Comparison of ENCODE assay signal across 8 cellular contexts in the genomic region with DNA sequence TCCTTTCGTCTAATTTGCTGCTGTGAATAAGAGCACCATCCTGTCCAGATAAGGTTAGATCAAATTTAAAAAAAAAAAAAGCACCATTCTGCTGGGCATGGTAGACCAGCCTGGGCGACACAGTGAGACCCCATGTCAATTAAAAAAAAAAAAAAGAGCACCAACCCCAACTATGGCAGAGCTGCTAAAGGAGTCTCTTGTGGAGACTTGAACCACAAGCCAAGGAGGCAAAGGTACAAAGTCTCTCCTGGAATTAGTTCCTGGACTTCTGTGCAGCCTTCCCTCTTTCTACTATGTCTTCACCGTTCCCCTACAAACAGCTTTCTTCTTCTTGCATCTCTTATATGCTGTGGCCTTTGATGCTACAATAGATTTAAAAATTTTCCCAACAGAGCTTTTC. TPM values are rescaled to one million over a fixed set of nuclear protein-coding genes. Genes with fewer than 3 reads are reported as not detected.
DNase-seq lines count a peak whose midpoint lies in the region; TF ChIP-seq lines count a peak whose summit lies in the region.

No MANE protein-coding gene starts in this region.

- H3K27ac ChIP-seq in ACC112 (ENCODE audit: low read depth, low read length) = no peak overlapping the region
- H3K27ac ChIP-seq in HUES64 (ENCODE audit: low read depth, low read length) = no peak overlapping the region
- peak overlapping the region; percentile 94 for H3K27ac ChIP-seq in muscle layer of duodenum (ENCODE audit: low read length)

- DNase-seq in cardiac fibroblast (ENCODE audit: low read depth in 2 of 2) = no peak
- no peak for DNase-seq in COLO829 (ENCODE audit: low spot score)
- no peak for DNase-seq in SIG-M5 treated with dmso at 0.1 percent for 504 hours (lab: John Stamatoyannopoulos, UW; ENCODE audit: unreplicated experiment)
- DNase-seq in medulla oblongata (ENCODE audit: extremely low spot score) = no peak
- no peak for DNase-seq in stimulated activated CD4-positive, alpha-beta T cell treated with anti-CD3 and anti-CD28 coated beads, Interleukin-4, amount 100 ng/mL, for 4 hours

- H3K9me3 ChIP-seq in HUES64 (ENCODE audit: insufficient read depth, low read depth, low read length) = no peaks in the 10 kb centered on the region
- no peaks in the 10 kb centered on the region for H3K9me3 ChIP-seq in muscle layer of duodenum (ENCODE audit: control insufficient read depth in 1 of 2, low read length in 2 of 2)

- peaks cover 50% of the 10 kb centered on the region for H3K79me2 ChIP-seq in ACC112 (ENCODE audit: control insufficient read depth, insufficient read depth, low read length, unreplicated experiment)

- H3K4me3 ChIP-seq in ACC112 (ENCODE audit: low read depth, low read length) (peak overlapping the region; percentile 81), HUES64 (ENCODE audit: low read length) (peak overlapping the region; percentile 95), cardiac fibroblast (replicated peaks in 1 of 2; ENCODE audit: low read depth in 2 of 2, low read length in 2 of 2) (peak overlapping the region; percentile 90 to 95), muscle layer of duodenum (ENCODE audit: low read depth in 1 of 2, low read length in 2 of 2) (peak overlapping the region; percentile 83 to 91)

- WGBS in HUES64 = 85% methylated on average over 3 of the region's 3 CpGs

- no peak for TF ChIP-seq CTCF in cardiac fibroblast (IDR thresholded peaks at IDR 0.05; ENCODE audit: low read depth, low read length)

- H2AFZ ChIP-seq in ACC112 (ENCODE audit: low read length, unreplicated experiment) = no peak overlapping the region

- H3K27me3 ChIP-seq in ACC112 (ENCODE audit: insufficient read depth, low read length) (no peaks in the 10 kb centered on the region), HUES64 (ENCODE audit: insufficient read depth, low read length) (no peaks in the 10 kb centered on the region), muscle layer of duodenum (ENCODE audit: low read depth, low read length) (no peaks in the 10 kb centered on the region)

- peak overlapping the region; percentile 91; the same call in 1 of the 2 replicates for H3K9ac ChIP-seq in HUES64 (ENCODE audit: low read depth, low read length)

- H3K4me1 ChIP-seq in ACC112 (ENCODE audit: control insufficient read depth, insufficient read depth, low read length, unreplicated experiment) (peaks cover 13% of the 10 kb centered on the region), HUES64 (ENCODE audit: insufficient read depth, low read length) (peaks cover 13% of the 10 kb centered on the region; the same call in 1 of the 2 replicates), muscle layer of duodenum (ENCODE audit: control insufficient read depth in 1 of 2, insufficient read depth in 2 of 2, low read length in 2 of 2) (peaks cover 14 to 17% of the 10 kb centered on the region in 2 donors)

- H3K36me3 ChIP-seq in ACC112 (ENCODE audit: insufficient read depth, low read length) (no peaks in the 10 kb centered on the region), HUES64 (ENCODE audit: insufficient read depth, low read length) (peaks cover 29% of the 10 kb centered on the region), muscle layer of duodenum (ENCODE audit: control insufficient read depth in 1 of 2, insufficient read depth in 2 of 2, low read length in 2 of 2) (peaks cover 0 to 4% of the 10 kb centered on the region in 2 donors)

RNA-seq across cellular contexts. Expression of a gene that starts 1.3 kb away (rescaled TPM):
- polyA plus RNA-seq in HUES64 (2013, experiment 1 of 2) = 49.7 TPM
- 50.3 TPM for polyA plus RNA-seq in HUES64 (2013, experiment 2 of 2)
